ENCODE assay signal across 8 cellular contexts in genomic region chr2:233413529-233414272, GRCh38. TPM values are rescaled to one million over a fixed set of nuclear protein-coding genes. Genes with fewer than 3 reads are reported as not detected.
DNase-seq lines count a peak whose midpoint lies in the region; ATAC-seq lines count a peak whose summit lies in the region.

No MANE protein-coding gene starts in this region.

- ATAC-seq in activated T-cell treated with anti-CD3 and anti-CD28 coated beads, Interleukin-2, amount 50 U/mL, for 72 hours (replicated peaks in 1 of 2): peak; percentile 67 to 70

- peak overlapping the region; percentile 95 for H3K27ac Mint-ChIP-seq in activated T-cell treated with anti-CD3 and anti-CD28 coated beads, Interleukin-2, amount 50 U/mL, for 72 hours

- peak overlapping the region; percentile 70 to 74 for H3K4me3 Mint-ChIP-seq in activated T-cell treated with anti-CD3 and anti-CD28 coated beads, Interleukin-2, amount 50 U/mL, for 72 hours

- H3K4me1 Mint-ChIP-seq in activated T-cell treated with anti-CD3 and anti-CD28 coated beads, Interleukin-2, amount 50 U/mL, for 72 hours (ENCODE audit: low read depth): peaks cover 91% of the 10 kb centered on the region

- intact Hi-C loops in head of caudate nucleus (cut with DNase I): no loop called here

- peak in 9 of 14 donors; percentile 12 to 81 (median 37) for DNase-seq in C1 segment of cervical spinal cord (lab: John Stamatoyannopoulos, UW)
- peak; percentile 46 for DNase-seq in NCI-H128 (lab: John Stamatoyannopoulos, UW; ENCODE audit: unreplicated experiment)
- DNase-seq in activated T-cell treated with anti-CD3 and anti-CD28 coated beads, Interleukin-2, amount 50 U/mL, for 72 hours: peak; percentile 66 to 80
- DNase-seq in head of caudate nucleus: peak in 40 of 42 donors; percentile 13 to 88 (median 53)
- peak; percentile 33 to 39 for DNase-seq in stimulated activated CD4-positive, alpha-beta T cell treated with anti-CD3 and anti-CD28 coated beads, Interleukin-12 subunit alpha, Interleukin-12 subunit beta, amount 100 ng/mL, for 24 hours (ENCODE audit: low read depth in 2 of 2)
- no peak for DNase-seq in SIG-M5 treated with dmso at 0.1 percent for 504 hours (lab: John Stamatoyannopoulos, UW; ENCODE audit: unreplicated experiment)
- DNase-seq in NCI-H1048 (lab: John Stamatoyannopoulos, UW): no peak
- DNase-seq in OCI-M1 (lab: John Stamatoyannopoulos, UW): no peak

- H3K27me3 Mint-ChIP-seq in activated T-cell treated with anti-CD3 and anti-CD28 coated beads, Interleukin-2, amount 50 U/mL, for 72 hours (ENCODE audit: low read depth): no peaks in the 10 kb centered on the region

- H3K9me3 Mint-ChIP-seq in activated T-cell treated with anti-CD3 and anti-CD28 coated beads, Interleukin-2, amount 50 U/mL, for 72 hours: peaks cover 4% of the 10 kb centered on the region in 2 donors

- H3K36me3 Mint-ChIP-seq in activated T-cell treated with anti-CD3 and anti-CD28 coated beads, Interleukin-2, amount 50 U/mL, for 72 hours (ENCODE audit: insufficient read depth in 2 of 2): peaks cover 9 to 34% of the 10 kb centered on the region in 2 donors

RNA-seq across cellular contexts. Expression of gene DGKD, which starts 59.4 kb away (rescaled TPM):
- total RNA-seq in activated T-cell treated with anti-CD3 and anti-CD28 coated beads, Interleukin-2, amount 50 U/mL, for 72 hours: 10 to 100 TPM; 78.0 to 94.4 TPM

Comparison
In these comparisons a context has a peak if more than half of its experiments do, and no peak if none do; other contexts are left out.
1. DNase-seq: peak in C1 segment of cervical spinal cord (9 of 14), NCI-H128 (single experiment), activated T-cell treated with anti-CD3 and anti-CD28 coated beads, Interleukin-2, amount 50 U/mL, for 72 hours (2 of 2), head of caudate nucleus (40 of 42) and stimulated activated CD4-positive, alpha-beta T cell treated with anti-CD3 and anti-CD28 coated beads, Interleukin-12 subunit alpha, Interleukin-12 subunit beta, amount 100 ng/mL, for 24 hours (2 of 2); none in SIG-M5 treated with dmso at 0.1 percent for 504 hours (single experiment), NCI-H1048 (single experiment) and OCI-M1 (single experiment).